7 cellular contexts compared by ENCODE assay signal in genomic region chr7:69599879-69600764, GRCh38.
A peak's percentile ranks its signal among the peaks of the same experiment; 100 is the strongest.
DNase-seq lines count a peak whose midpoint lies in the region; ATAC-seq and TF ChIP-seq lines count a peak whose summit lies in the region.

No MANE protein-coding gene starts in this region.

- TF ChIP-seq CTCF in GM06990 (IDR thresholded peaks at IDR 0.05; ENCODE audit: insufficient read depth, low read length, poor library complexity, severe bottlenecking), result no peak
- no peak for TF ChIP-seq CTCF in NB4 (IDR thresholded peaks at IDR 0.05; ENCODE audit: low read depth, low read length)
- TF ChIP-seq CTCF in fibroblast of pulmonary artery (IDR thresholded peaks at IDR 0.05; ENCODE audit: low read length, missing control alignments), result no peak
- TF ChIP-seq CTCF in retinal pigment epithelial cell (conservative IDR thresholded peaks at IDR 0.05; ENCODE audit: low read depth, low read length), result no peak

- no peak for ATAC-seq in GM19463 (IDR thresholded peaks at IDR 0.05; ENCODE audit: unreplicated experiment)

- no peaks in the 10 kb centered on the region for H3K36me3 ChIP-seq in GM06990 (ENCODE audit: control insufficient read depth, insufficient read depth, low read length)

- H3K4me3 ChIP-seq in GM06990 (replicated peaks; ENCODE audit: low read depth, low read length), result peak overlapping the region; percentile 61
- peak overlapping the region; percentile 73 for H3K4me3 ChIP-seq in NB4 (ENCODE audit: low read depth, low read length)
- H3K4me3 ChIP-seq in fibroblast of pulmonary artery (replicated peaks; ENCODE audit: low read depth, low read length), result peak overlapping the region; percentile 82
- peak overlapping the region; percentile 90 for H3K4me3 ChIP-seq in retinal pigment epithelial cell (ENCODE audit: low read length)

- DNase-seq in GM06990 (ENCODE audit: extremely low read depth, insufficient read length), result peak; percentile 39
- peak; percentile 59 for DNase-seq in NB4 (ENCODE audit: low read depth)
- DNase-seq in fibroblast of pulmonary artery (ENCODE audit: low read depth), result no peak
- no peak for DNase-seq in retinal pigment epithelial cell (ENCODE audit: low read depth)
- DNase-seq in globus pallidus (ENCODE audit: low spot score), result no peak
- no peak for DNase-seq in activated CD4-positive, alpha-beta T cell treated with anti-CD3 and anti-CD28 coated beads for 48 hours

- no peaks in the 10 kb centered on the region for H3K27me3 ChIP-seq in GM06990 (replicated peaks; ENCODE audit: control insufficient read depth, insufficient read depth, low read length)

- TF ChIP-seq POLR2A in NB4 (IDR thresholded peaks at IDR 0.05; ENCODE audit: extremely low read depth, insufficient read length), result no peak

Comparison
In these comparisons a context has a peak if more than half of its experiments do, and no peak if none do; other contexts are left out.
1. DNase-seq: peak in GM06990 (single experiment) and NB4 (single experiment); none in fibroblast of pulmonary artery (single experiment), retinal pigment epithelial cell (single experiment), globus pallidus (single experiment) and activated CD4-positive, alpha-beta T cell treated with anti-CD3 and anti-CD28 coated beads for 48 hours (single experiment).
2. Peak in every context shown above with its lines, with median percentiles within 50 percentile points of each other: H3K4me3 ChIP-seq.